11 cellular contexts compared by ENCODE assay signal in the genomic region with DNA sequence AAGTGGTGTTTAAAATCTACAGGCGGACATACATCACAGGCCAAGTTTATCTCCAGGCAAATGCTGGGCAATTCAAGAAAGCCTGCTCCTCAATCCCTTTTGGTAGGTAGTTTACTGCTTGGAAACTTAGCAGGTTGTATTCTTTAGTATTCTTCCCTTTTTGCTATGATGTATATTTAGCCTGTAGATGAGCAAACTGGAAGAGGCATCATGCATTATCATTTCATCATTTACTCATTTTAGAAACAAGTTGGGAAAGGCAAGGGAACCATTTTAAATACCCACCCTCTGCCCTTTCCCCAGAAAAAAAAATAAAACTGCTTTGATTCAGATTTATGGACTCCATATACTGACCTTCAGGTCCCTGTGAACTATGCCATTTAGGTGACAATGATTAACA.
A peak's percentile ranks its signal among the peaks of the same experiment; 100 is the strongest.
DNase-seq lines count a peak whose midpoint lies in the region; ATAC-seq, FAIRE-seq and TF ChIP-seq lines count a peak whose summit lies in the region.
"Had no signal": no experiment of that assay in that cellular context is flagged by ENCODE, and none has a peak within 500 bp of the region (broad histone marks: within the 10 kb centered on the region; RNA-seq: fewer than 3 reads in every experiment).

No MANE protein-coding gene starts in this region.

- peaks cover 25% of the 10 kb centered on the region for H3K4me1 Mint-ChIP-seq in activated CD4-positive, alpha-beta T cell treated with anti-CD3 and anti-CD28 coated beads for 36 hours

- in situ Hi-C loops in gastrocnemius medialis (cut with MboI; ENCODE audit: low sequenced_read_pairs in 4 of 4): loop anchor here (5.0 to 10.0 kb wide), 4 partner anchors 144 to 214 kb away; a partner anchor contains a TSS

- peak overlapping the region; percentile 49 for H3K27ac Mint-ChIP-seq in activated CD4-positive, alpha-beta T cell treated with anti-CD3 and anti-CD28 coated beads for 36 hours

- H3K27me3 ChIP-seq in esophagus (ENCODE audit: control insufficient read depth in 1 of 2, insufficient read depth in 2 of 2, low read length in 2 of 2): no peaks in the 10 kb centered on the region
- no peaks in the 10 kb centered on the region for H3K27me3 ChIP-seq in gastrocnemius medialis

- peak overlapping the region; percentile 20 to 42 for H3K27ac ChIP-seq in esophagus (ENCODE audit: low read depth in 2 of 2, low read length in 1 of 2)
- H3K27ac ChIP-seq in gastrocnemius medialis: peak overlapping the region; percentile 69 to 81 (median 78)

- intact Hi-C loops in activated CD4-positive, alpha-beta T cell treated with anti-CD3 and anti-CD28 coated beads for 36 hours (cut with DNase I, micrococcal nuclease): loop anchor here (2.0 to 10.0 kb wide), 3 partner anchors 86 to 360 kb away; no protein-coding TSS in a partner anchor
- intact Hi-C loops in gastrocnemius medialis (cut with DNase I; ENCODE audit: low total_unique reads): loop anchor here (2.0 to 10.0 kb wide), 4 partner anchors 36 to 526 kb away; no protein-coding TSS in a partner anchor

- no peak overlapping the region for H3K4me3 Mint-ChIP-seq in activated CD4-positive, alpha-beta T cell treated with anti-CD3 and anti-CD28 coated beads for 36 hours
- H3K4me3 Mint-ChIP-seq: brain; neural crest cell; stimulated activated naive B cell treated with anti-CD40 and anti-IgM and Interleukin-4, amounts not matched to agents 10 μg/mL and 1 μg/mL and 100 μg/mL, for 72 hours had no signal

- H3K36me3 ChIP-seq in esophagus (ENCODE audit: control insufficient read depth in 2 of 2, insufficient read depth in 2 of 2, low read length in 1 of 2): no peaks in the 10 kb centered on the region
- peaks cover 0 to 12% of the 10 kb centered on the region in 2 donors for H3K36me3 ChIP-seq in gastrocnemius medialis

- POLR2A ChIA-PET in activated CD4-positive, alpha-beta T cell treated with anti-CD3 and anti-CD28 coated beads for 36 hours (lab: Charles Lee): interaction anchor here (0.8 to 1.4 kb wide), 2 partner anchors 212 to 216 kb away, joined by 3 to 4 read pairs; no protein-coding TSS in a partner anchor

- 94% methylated on average over 1 of the region's 1 CpG for WGBS in esophagus, 2 donors

- H3K4me1 ChIP-seq in esophagus (ENCODE audit: control insufficient read depth in 2 of 2, insufficient read depth in 2 of 2, low read length in 1 of 2) (no peaks in the 10 kb centered on the region), gastrocnemius medialis (peaks cover 16 to 22% of the 10 kb centered on the region in 2 donors)

- CTCF ChIA-PET in activated CD4-positive, alpha-beta T cell treated with anti-CD3 and anti-CD28 coated beads for 36 hours (lab: Charles Lee): interaction anchor here (0.6 to 6.0 kb wide), 18 partner anchors 8 to 527 kb away, joined by 3 to 50 read pairs (median 4); no protein-coding TSS in a partner anchor

- peaks cover 28% of the 10 kb centered on the region for H3K36me3 Mint-ChIP-seq in activated CD4-positive, alpha-beta T cell treated with anti-CD3 and anti-CD28 coated beads for 36 hours (ENCODE audit: low read depth)

- TF ChIP-seq CTCF in gastrocnemius medialis (IDR thresholded peaks at IDR 0.05 in 4 of 5, conservative IDR thresholded peaks at IDR 0.05 in 1 of 5): no peak

- H3K4me3 ChIP-seq in esophagus (ENCODE audit: low read depth in 1 of 2, low read length in 2 of 2) (no peak overlapping the region), gastrocnemius medialis (no peak overlapping the region)

- FAIRE-seq in urothelium cell line (lab: Jason Lieb, UNC): no peak

- TF ChIP-seq POLR2A in gastrocnemius medialis (IDR thresholded peaks at IDR 0.05): no peak

- no peaks in the 10 kb centered on the region for H3K9me3 Mint-ChIP-seq in activated CD4-positive, alpha-beta T cell treated with anti-CD3 and anti-CD28 coated beads for 36 hours (ENCODE audit: low read depth)
- H3K9me3 Mint-ChIP-seq: neural crest cell; stimulated activated naive B cell treated with anti-CD40 and anti-IgM and Interleukin-4, amounts not matched to agents 10 μg/mL and 1 μg/mL and 100 μg/mL, for 72 hours had no signal

- no peaks in the 10 kb centered on the region for H3K9me3 ChIP-seq in esophagus (ENCODE audit: control insufficient read depth in 2 of 2, insufficient read depth in 1 of 2, low read depth in 1 of 2, low read length in 1 of 2)
- no peaks in the 10 kb centered on the region for H3K9me3 ChIP-seq in gastrocnemius medialis

- ATAC-seq in activated CD4-positive, alpha-beta T cell treated with anti-CD3 and anti-CD28 coated beads for 36 hours: no peak
- peak; percentile 13 to 37 for ATAC-seq in gastrocnemius medialis

- no peak for DNase-seq in activated CD4-positive, alpha-beta T cell treated with anti-CD3 and anti-CD28 coated beads for 36 hours
- no peak for DNase-seq in activated CD4-positive, alpha-beta T cell treated with anti-CD3 and anti-CD28 coated beads for 4 hours
- DNase-seq in NCI-H69 (lab: John Stamatoyannopoulos, UW) (peak; percentile 21), gastrocnemius medialis (no peak), urothelium cell line (ENCODE audit: low spot score) (no peak), NOMO-1 treated with DMSO at 0.1 percent for 48 hours (lab: John Stamatoyannopoulos, UW; ENCODE audit: unreplicated experiment) (no peak), OCI-M2 (lab: John Stamatoyannopoulos, UW; ENCODE audit: unreplicated experiment) (no peak)

- H3K27me3 Mint-ChIP-seq in activated CD4-positive, alpha-beta T cell treated with anti-CD3 and anti-CD28 coated beads for 36 hours: no peaks in the 10 kb centered on the region
- H3K27me3 Mint-ChIP-seq: brain; stimulated activated naive B cell treated with anti-CD40 and anti-IgM and Interleukin-4, amounts not matched to agents 10 μg/mL and 1 μg/mL and 100 μg/mL, for 72 hours had no signal
